ENCODE assay signal across 8 cellular contexts in genomic region chr18:8754995-8755955, GRCh38. TPM values are rescaled to one million over a fixed set of nuclear protein-coding genes. Genes with fewer than 3 reads are reported as not detected.
A peak's percentile ranks its signal among the peaks of the same experiment; 100 is the strongest.
DNase-seq lines count a peak whose midpoint lies in the region; ATAC-seq and TF ChIP-seq lines count a peak whose summit lies in the region.
"Had no signal": no experiment of that assay in that cellular context is flagged by ENCODE, and none has a peak within 500 bp of the region (broad histone marks: within the 10 kb centered on the region; RNA-seq: fewer than 3 reads in every experiment).

No MANE protein-coding gene starts in this region.

- H3K9me3 Mint-ChIP-seq in WTC11: peaks cover 2% of the 10 kb centered on the region

- H3K27ac Mint-ChIP-seq in WTC11: no peak overlapping the region

- CTCF ChIA-PET in WTC11 (lab: Charles Lee): no interaction called here

- no peaks in the 10 kb centered on the region for H3K9me3 ChIP-seq in SJCRH30 (replicated peaks)

- no peaks in the 10 kb centered on the region for H3K36me3 ChIP-seq in SJCRH30

- ATAC-seq in GM21367 (IDR thresholded peaks at IDR 0.05; ENCODE audit: unreplicated experiment) (peak; percentile 61), WTC11 (no peak)

- H3K4me3 Mint-ChIP-seq in WTC11: no peak overlapping the region

- H3K27me3 Mint-ChIP-seq in WTC11 (ENCODE audit: low read depth): no peaks in the 10 kb centered on the region

- DNase-seq in SJCRH30 (peak in 1 of 2 experiments; percentile 15), WTC11 (ENCODE audit: low spot score) (no peak), midbrain (lab: John Stamatoyannopoulos, UW) (no peak), GM19240 (ENCODE audit: insufficient read length, low spot score) (no peak)
- peak; percentile 85 for DNase-seq in central memory CD4-positive, alpha-beta T cell
- peak; percentile 4 for DNase-seq in stimulated activated naive CD4-positive, alpha-beta T cell treated with Interleukin-2 at 50 U/mL for 16 hours (lab: John Stamatoyannopoulos, UW)
- DNase-seq: NCI-H1092 treated with DMSO at 0.1 percent for 48 hours had no signal

- H3K4me1 ChIP-seq in SJCRH30: no peaks in the 10 kb centered on the region

- H3K27ac ChIP-seq in SJCRH30: peak overlapping the region; percentile 25; the same call in 1 of the 2 replicates

- TF ChIP-seq CTCF in WTC11 (IDR thresholded peaks at IDR 0.05): no peak

- no peaks in the 10 kb centered on the region for H3K27me3 ChIP-seq in SJCRH30

- H3K4me3 ChIP-seq in SJCRH30: no peak overlapping the region

- POLR2A ChIA-PET in WTC11 (lab: Charles Lee): no interaction called here

- H3K36me3 Mint-ChIP-seq in WTC11: peaks cover 37% of the 10 kb centered on the region

- H3K4me1 Mint-ChIP-seq in WTC11: peaks cover 15% of the 10 kb centered on the region

TF ChIP-seq in WTC11, 78 proteins besides CTCF, POLR2A, EP300 and RAD21:
- TF ChIP-seq, protein P1, sequence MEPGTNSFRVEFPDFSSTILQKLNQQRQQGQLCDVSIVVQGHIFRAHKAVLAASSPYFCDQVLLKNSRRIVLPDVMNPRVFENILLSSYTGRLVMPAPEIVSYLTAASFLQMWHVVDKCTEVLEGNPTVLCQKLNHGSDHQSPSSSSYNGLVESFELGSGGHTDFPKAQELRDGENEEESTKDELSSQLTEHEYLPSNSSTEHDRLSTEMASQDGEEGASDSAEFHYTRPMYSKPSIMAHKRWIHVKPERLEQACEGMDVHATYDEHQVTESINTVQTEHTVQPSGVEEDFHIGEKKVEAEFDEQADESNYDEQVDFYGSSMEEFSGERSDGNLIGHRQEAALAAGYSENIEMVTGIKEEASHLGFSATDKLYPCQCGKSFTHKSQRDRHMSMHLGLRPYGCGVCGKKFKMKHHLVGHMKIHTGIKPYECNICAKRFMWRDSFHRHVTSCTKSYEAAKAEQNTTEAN (CRISPR knock-in tag; IDR thresholded peaks at IDR 0.05): no peak
- no peak for TF ChIP-seq ZNF263 (CRISPR knock-in tag; IDR thresholded peaks at IDR 0.05; ENCODE audit: low read depth)
- TF ChIP-seq, protein P2, sequence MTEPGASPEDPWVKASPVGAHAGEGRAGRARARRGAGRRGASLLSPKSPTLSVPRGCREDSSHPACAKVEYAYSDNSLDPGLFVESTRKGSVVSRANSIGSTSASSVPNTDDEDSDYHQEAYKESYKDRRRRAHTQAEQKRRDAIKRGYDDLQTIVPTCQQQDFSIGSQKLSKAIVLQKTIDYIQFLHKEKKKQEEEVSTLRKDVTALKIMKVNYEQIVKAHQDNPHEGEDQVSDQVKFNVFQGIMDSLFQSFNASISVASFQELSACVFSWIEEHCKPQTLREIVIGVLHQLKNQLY (CRISPR knock-in tag; IDR thresholded peaks at IDR 0.05): no peak
- TF ChIP-seq ATF3 (CRISPR knock-in tag; conservative IDR thresholded peaks at IDR 0.05): no peak
- TF ChIP-seq ZNF281 (CRISPR knock-in tag; IDR thresholded peaks at IDR 0.05): no peak

RNA-seq across cellular contexts. Expression of gene MTCL1, which starts 49.9 kb away (rescaled TPM):
- 9.6 and 9.8 TPM in 2 replicates for total RNA-seq in SJCRH30 (2014; rRNA removed; shearing (Covaris generic))
- total RNA-seq in WTC11 (2021): 50.0 to 64.3 TPM (median 52.9 TPM) in 3 replicates

Comparison
In these comparisons a context has a peak if more than half of its experiments do, and no peak if none do; other contexts are left out.
1. DNase-seq: peak in central memory CD4-positive, alpha-beta T cell (single experiment) and stimulated activated naive CD4-positive, alpha-beta T cell treated with Interleukin-2 at 50 U/mL for 16 hours (single experiment); none in WTC11 (single experiment), midbrain (single experiment) and GM19240 (single experiment).